ENCODE assay signal across 8 cellular contexts in the genomic region with DNA sequence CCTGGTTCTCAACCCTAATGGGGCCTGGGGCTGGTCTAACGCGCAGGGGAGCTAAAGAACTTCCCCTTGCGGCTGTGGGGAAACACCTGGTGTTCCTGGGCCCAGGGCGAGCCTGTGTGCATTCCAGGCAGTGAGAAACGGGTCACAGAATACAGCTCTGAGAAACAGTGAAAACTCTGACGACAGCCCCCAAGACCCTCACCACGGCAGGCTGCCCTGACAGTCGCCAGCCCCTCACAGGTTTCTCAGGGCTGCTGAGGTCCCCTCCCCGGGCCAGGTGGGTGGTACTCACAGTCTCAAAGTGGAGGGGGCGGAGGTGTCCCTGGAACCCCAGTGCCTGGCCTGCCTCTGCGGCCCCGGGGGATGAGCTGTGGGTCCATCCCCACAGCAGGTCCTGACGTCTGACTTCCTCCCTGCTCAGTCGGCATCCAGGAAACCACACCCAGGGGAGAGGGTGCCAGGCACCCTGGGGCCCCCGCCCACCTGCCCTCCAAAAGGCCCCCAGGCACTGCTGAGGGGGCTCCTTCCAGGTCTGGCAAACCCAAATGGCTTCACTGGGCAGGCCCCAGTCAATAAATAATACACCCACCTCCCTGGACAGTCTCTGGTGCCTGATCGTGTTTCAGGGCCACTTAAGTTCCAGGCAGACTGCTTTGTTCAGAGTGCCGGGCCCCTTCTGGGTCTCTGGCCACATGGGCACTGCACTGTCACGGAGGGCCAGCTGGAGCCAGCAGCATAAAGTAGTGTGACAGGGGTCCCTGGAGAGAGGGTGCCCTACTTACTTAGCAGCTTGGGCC. TPM values are rescaled to one million over a fixed set of nuclear protein-coding genes. Genes with fewer than 3 reads are reported as not detected.
DNase-seq lines count a peak whose midpoint lies in the region; ATAC-seq, FAIRE-seq and TF ChIP-seq lines count a peak whose summit lies in the region.

No MANE protein-coding gene starts in this region.

- H3K27ac ChIP-seq in body of pancreas = peak overlapping the region in 3 of 4 donors; percentile 21 to 66 (median 52)
- peak overlapping the region; percentile 15 for H3K27ac ChIP-seq in prostate gland

- TF ChIP-seq CTCF in body of pancreas (IDR thresholded peaks at IDR 0.05) (no peak), prostate gland (IDR thresholded peaks at IDR 0.05) (no peak), WTC11 (IDR thresholded peaks at IDR 0.05) (no peak)

- DNase-seq in NOMO-1 treated with DMSO at 0.1 percent for 48 hours (lab: John Stamatoyannopoulos, UW; ENCODE audit: unreplicated experiment) = peak; percentile 34
- DNase-seq in NOMO-1 treated with dmso at 0.1 percent for 144 hours (lab: John Stamatoyannopoulos, UW; ENCODE audit: unreplicated experiment) = no peak
- peak; percentile 43 to 77 (median 63) for DNase-seq in T-cell
- peak in 1 of 4 donors; percentile 50 for DNase-seq in body of pancreas
- DNase-seq in prostate gland (ENCODE audit: low spot score) = no peak
- no peak for DNase-seq in WTC11 (ENCODE audit: low spot score)
- DNase-seq in HCEC 1CT = no peak
- no peak for DNase-seq in frontal cortex (ENCODE audit: low spot score in 2 of 2)

- H3K4me1 Mint-ChIP-seq in T-cell = peaks cover 55 to 66% (median 58%) of the 10 kb centered on the region in 3 donors
- H3K4me1 Mint-ChIP-seq in WTC11 = peaks cover 53% of the 10 kb centered on the region

- H3K36me3 ChIP-seq in body of pancreas (replicated peaks in 1 of 2; ENCODE audit: insufficient read depth in 1 of 2, low read depth in 2 of 2) (no peaks in the 10 kb centered on the region), prostate gland (no peaks in the 10 kb centered on the region)

- intact Hi-C loops in body of pancreas (cut with DNase I) = no loop called here
- intact Hi-C loops in prostate gland (cut with DNase I) = no loop called here

- H3K9me3 ChIP-seq in body of pancreas (no peaks in the 10 kb centered on the region), prostate gland (no peaks in the 10 kb centered on the region)

- no peak overlapping the region for H3K4me3 ChIP-seq in body of pancreas
- no peak overlapping the region for H3K4me3 ChIP-seq in prostate gland

- H3K4me3 Mint-ChIP-seq in T-cell (peak overlapping the region; percentile 80 to 89 (median 82)), WTC11 (no peak overlapping the region)

- FAIRE-seq in frontal cortex (lab: Jason Lieb, UNC) = no peak

- H3K27me3 ChIP-seq in body of pancreas (no peaks in the 10 kb centered on the region), prostate gland (replicated peaks; ENCODE audit: insufficient read depth) (no peaks in the 10 kb centered on the region)

- H3K27ac Mint-ChIP-seq in T-cell (peak overlapping the region; percentile 99), WTC11 (no peak overlapping the region)

- no peaks in the 10 kb centered on the region for H3K36me3 Mint-ChIP-seq in T-cell
- no peaks in the 10 kb centered on the region for H3K36me3 Mint-ChIP-seq in WTC11

- ATAC-seq in T-cell (replicated peaks in 1 of 4) (peak; percentile 47 to 65 (median 60)), body of pancreas (no peak), WTC11 (no peak)

- peak in 1 of 3 donors; percentile 62 for TF ChIP-seq POLR2A in body of pancreas (IDR thresholded peaks at IDR 0.05)
- peak; percentile 13 for TF ChIP-seq POLR2A in prostate gland (IDR thresholded peaks at IDR 0.05)

- WGBS in body of pancreas, 2 donors = 64 to 87% methylated on average over 9 to 18 of the region's 18 CpGs
- 75% methylated on average over 15 of the region's 18 CpGs for WGBS in prostate gland

- CTCF ChIA-PET in T-cell (lab: Charles Lee) (interaction anchor here in 1 of 2 donors (0.9 to 1.9 kb wide), 4 partner anchors 15 to 77 kb away, joined by 3 to 5 read pairs (median 4); no protein-coding TSS in a partner anchor), WTC11 (lab: Charles Lee) (interaction anchor here (0.5 to 1.9 kb wide), 4 partner anchors 20 to 263 kb away, joined by 3 to 5 read pairs (median 4); no protein-coding TSS in a partner anchor)

- POLR2A ChIA-PET in T-cell (lab: Charles Lee) (interaction anchor here (0.6 to 1.4 kb wide), 4 partner anchors 32 to 465 kb away, joined by 3 to 4 read pairs (median 3); a partner anchor contains a TSS), WTC11 (lab: Charles Lee) (no interaction called here)

- H3K9me3 Mint-ChIP-seq in T-cell = no peaks in the 10 kb centered on the region
- H3K9me3 Mint-ChIP-seq in WTC11 = no peaks in the 10 kb centered on the region

- no peaks in the 10 kb centered on the region for H3K27me3 Mint-ChIP-seq in T-cell
- no peaks in the 10 kb centered on the region for H3K27me3 Mint-ChIP-seq in WTC11 (ENCODE audit: low read depth)

- peaks cover 5% of the 10 kb centered on the region for H3K4me1 ChIP-seq in body of pancreas
- no peaks in the 10 kb centered on the region for H3K4me1 ChIP-seq in prostate gland (replicated peaks)

TF ChIP-seq in WTC11, 78 proteins besides CTCF, POLR2A, EP300 and RAD21:
- TF ChIP-seq, protein P1, sequence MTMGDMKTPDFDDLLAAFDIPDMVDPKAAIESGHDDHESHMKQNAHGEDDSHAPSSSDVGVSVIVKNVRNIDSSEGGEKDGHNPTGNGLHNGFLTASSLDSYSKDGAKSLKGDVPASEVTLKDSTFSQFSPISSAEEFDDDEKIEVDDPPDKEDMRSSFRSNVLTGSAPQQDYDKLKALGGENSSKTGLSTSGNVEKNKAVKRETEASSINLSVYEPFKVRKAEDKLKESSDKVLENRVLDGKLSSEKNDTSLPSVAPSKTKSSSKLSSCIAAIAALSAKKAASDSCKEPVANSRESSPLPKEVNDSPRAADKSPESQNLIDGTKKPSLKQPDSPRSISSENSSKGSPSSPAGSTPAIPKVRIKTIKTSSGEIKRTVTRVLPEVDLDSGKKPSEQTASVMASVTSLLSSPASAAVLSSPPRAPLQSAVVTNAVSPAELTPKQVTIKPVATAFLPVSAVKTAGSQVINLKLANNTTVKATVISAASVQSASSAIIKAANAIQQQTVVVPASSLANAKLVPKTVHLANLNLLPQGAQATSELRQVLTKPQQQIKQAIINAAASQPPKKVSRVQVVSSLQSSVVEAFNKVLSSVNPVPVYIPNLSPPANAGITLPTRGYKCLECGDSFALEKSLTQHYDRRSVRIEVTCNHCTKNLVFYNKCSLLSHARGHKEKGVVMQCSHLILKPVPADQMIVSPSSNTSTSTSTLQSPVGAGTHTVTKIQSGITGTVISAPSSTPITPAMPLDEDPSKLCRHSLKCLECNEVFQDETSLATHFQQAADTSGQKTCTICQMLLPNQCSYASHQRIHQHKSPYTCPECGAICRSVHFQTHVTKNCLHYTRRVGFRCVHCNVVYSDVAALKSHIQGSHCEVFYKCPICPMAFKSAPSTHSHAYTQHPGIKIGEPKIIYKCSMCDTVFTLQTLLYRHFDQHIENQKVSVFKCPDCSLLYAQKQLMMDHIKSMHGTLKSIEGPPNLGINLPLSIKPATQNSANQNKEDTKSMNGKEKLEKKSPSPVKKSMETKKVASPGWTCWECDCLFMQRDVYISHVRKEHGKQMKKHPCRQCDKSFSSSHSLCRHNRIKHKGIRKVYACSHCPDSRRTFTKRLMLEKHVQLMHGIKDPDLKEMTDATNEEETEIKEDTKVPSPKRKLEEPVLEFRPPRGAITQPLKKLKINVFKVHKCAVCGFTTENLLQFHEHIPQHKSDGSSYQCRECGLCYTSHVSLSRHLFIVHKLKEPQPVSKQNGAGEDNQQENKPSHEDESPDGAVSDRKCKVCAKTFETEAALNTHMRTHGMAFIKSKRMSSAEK (CRISPR knock-in tag; IDR thresholded peaks at IDR 0.05; ENCODE audit: borderline replicate concordance) = no peak

RNA-seq across cellular contexts. Expression of a gene that starts 57.7 kb away (rescaled TPM):
- total RNA-seq in T-cell = 100 to 1,000 TPM in 1 of 5 donors, 10 to 100 TPM in 4; 73.7 to 113 (median 86.9) TPM
- 10 to 100 TPM; 29.6 to 42.2 TPM for total RNA-seq in body of pancreas
- total RNA-seq in prostate gland = 10 to 100 TPM; 58.2 to 94.2 TPM
- 35.0 to 37.2 TPM (median 36.4 TPM) in 3 replicates for total RNA-seq in WTC11 (2021)
- total RNA-seq in frontal cortex = 14.3 TPM

Comparison
In these comparisons a context has a peak if more than half of its experiments do, and no peak if none do; other contexts are left out.
1. DNase-seq: peak in NOMO-1 treated with DMSO at 0.1 percent for 48 hours (single experiment) and T-cell (34 of 34); none in NOMO-1 treated with dmso at 0.1 percent for 144 hours (single experiment), prostate gland (single experiment), WTC11 (single experiment), HCEC 1CT (single experiment) and frontal cortex (0 of 2).
2. ATAC-seq: peak in T-cell (4 of 4); none in body of pancreas (single experiment) and WTC11 (single experiment).